In the genomic region with DNA sequence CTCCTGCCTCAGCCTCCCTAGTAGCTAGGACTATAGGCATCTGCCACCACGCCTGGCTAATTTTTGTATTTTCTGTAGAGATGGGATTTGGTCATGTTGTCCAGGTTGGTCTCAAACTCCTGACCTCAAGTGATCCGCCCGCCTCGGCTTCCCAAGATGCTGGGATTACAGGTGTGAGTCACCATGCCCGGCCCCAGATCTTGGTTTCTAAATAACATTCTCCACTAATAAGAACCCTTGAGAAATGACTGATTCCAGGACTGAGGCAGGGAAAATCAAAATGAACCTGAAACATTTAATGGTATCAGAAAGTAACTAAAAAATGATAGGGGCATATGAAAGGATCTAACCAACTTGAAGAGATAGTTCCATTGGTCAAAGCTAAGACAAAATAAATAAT, we compare ENCODE assay signal across 26 cellular contexts. TPM values are rescaled to one million over a fixed set of nuclear protein-coding genes. Genes with fewer than 3 reads are reported as not detected.
DNase-seq lines count a peak whose midpoint lies in the region; ATAC-seq and TF ChIP-seq lines count a peak whose summit lies in the region.
"Had no signal": no experiment of that assay in that cellular context is flagged by ENCODE, and none has a peak within 500 bp of the region (broad histone marks: within the 10 kb centered on the region; RNA-seq: fewer than 3 reads in every experiment).

No MANE protein-coding gene starts in this region.

- WGBS in endodermal cell (ENCODE audit: insufficient coverage in 1 of 2, insufficient read length in 1 of 2), 2 experiments: 97% methylated on average over 5 of the region's 5 CpGs; no CpG with 5 or more reads in 1 of the 2 experiments
- WGBS in trophoblast cell (ENCODE audit: extremely low coverage, insufficient coverage, insufficient read length): no CpG with 5 or more reads among the region's 5 CpGs

- H3K4me2 ChIP-seq in trophoblast cell (ENCODE audit: low read length): no peak overlapping the region
- H3K4me2 ChIP-seq: BLaER1 had no signal

- H3K27me3 ChIP-seq in endodermal cell (ENCODE audit: control insufficient read depth, insufficient read depth, low read length, poor library complexity, severe bottlenecking) (no peaks in the 10 kb centered on the region), trophoblast cell (ENCODE audit: insufficient read depth, low read length) (no peaks in the 10 kb centered on the region)
- H3K27me3 ChIP-seq: BLaER1, Peyer's patch had no signal

- no peak for ATAC-seq in T-cell (replicated peaks in 1 of 4)

- H3K9me3 ChIP-seq in endodermal cell (ENCODE audit: control insufficient read depth, low read length) (peaks cover 4% of the 10 kb centered on the region), trophoblast cell (ENCODE audit: insufficient read depth, low read depth, low read length) (no peaks in the 10 kb centered on the region)
- H3K9me3 ChIP-seq: Peyer's patch had no signal

- TF ChIP-seq CTCF in endodermal cell (conservative IDR thresholded peaks at IDR 0.05) (no peak), coronary artery (IDR thresholded peaks at IDR 0.05) (no peak)

- H3K23ac ChIP-seq in trophoblast cell (ENCODE audit: low read length): no peak overlapping the region

- H2BK120ac ChIP-seq in trophoblast cell (ENCODE audit: insufficient read depth, low read length, poor library complexity): no peak overlapping the region

- intact Hi-C loops in activated naive CD4-positive, alpha-beta T cell treated with anti-CD3 and anti-CD28 coated beads for 36 hours (cut with micrococcal nuclease): no loop called here

- H3K27ac ChIP-seq in endodermal cell (ENCODE audit: low read depth, low read length): no peak overlapping the region
- no peak overlapping the region for H3K27ac ChIP-seq in trophoblast cell (ENCODE audit: low read depth, low read length)
- H3K27ac ChIP-seq in coronary artery: no peak overlapping the region
- H3K27ac ChIP-seq: BLaER1, Peyer's patch had no signal

- no peak overlapping the region for H2BK5ac ChIP-seq in trophoblast cell (ENCODE audit: low read depth, low read length, poor library complexity)

- H3K27me3 Mint-ChIP-seq in activated naive CD4-positive, alpha-beta T cell treated with anti-CD3 and anti-CD28 coated beads for 36 hours (ENCODE audit: low read depth): no peaks in the 10 kb centered on the region
- H3K27me3 Mint-ChIP-seq in endodermal cell (ENCODE audit: insufficient read depth): no peaks in the 10 kb centered on the region
- no peaks in the 10 kb centered on the region for H3K27me3 Mint-ChIP-seq in T-cell
- H3K27me3 Mint-ChIP-seq: CD4-positive, CD25-positive, alpha-beta regulatory T cell had no signal

- H3K4me1 ChIP-seq in endodermal cell (ENCODE audit: control insufficient read depth, insufficient read depth, low read length): no peaks in the 10 kb centered on the region
- H3K4me1 ChIP-seq in trophoblast cell (ENCODE audit: control insufficient read depth in 1 of 2, insufficient read depth in 2 of 2, low read length in 2 of 2): no peaks in the 10 kb centered on the region
- H3K4me1 ChIP-seq: BLaER1, Peyer's patch had no signal

- no peak overlapping the region for H4K8ac ChIP-seq in trophoblast cell (ENCODE audit: low read depth, low read length)

- no peak overlapping the region for H4K91ac ChIP-seq in trophoblast cell (ENCODE audit: low read depth, low read length)

- CTCF ChIA-PET in activated naive CD4-positive, alpha-beta T cell treated with anti-CD3 and anti-CD28 coated beads for 36 hours (lab: Charles Lee): no interaction called here
- CTCF ChIA-PET in T-cell (lab: Charles Lee): no interaction called here

- no peak overlapping the region for H2AK5ac ChIP-seq in trophoblast cell (ENCODE audit: low read length)

- H3K79me1 ChIP-seq in trophoblast cell (ENCODE audit: low read length): no peaks in the 10 kb centered on the region

- H3K9ac ChIP-seq in endodermal cell (ENCODE audit: extremely low read depth, low read length, poor library complexity, severe bottlenecking) (no peak overlapping the region), trophoblast cell (ENCODE audit: low read length) (no peak overlapping the region)
- H3K9ac ChIP-seq: BLaER1 had no signal

- POLR2A ChIA-PET in T-cell (lab: Charles Lee): interaction anchor here in 1 of 2 donors (0.6 kb wide), 1 partner anchor 125 kb away, joined by 5 read pairs; no protein-coding TSS in a partner anchor

- peaks cover 1% of the 10 kb centered on the region for H3K4me1 Mint-ChIP-seq in activated naive CD4-positive, alpha-beta T cell treated with anti-CD3 and anti-CD28 coated beads for 36 hours (ENCODE audit: low read depth)
- peaks cover 10% of the 10 kb centered on the region for H3K4me1 Mint-ChIP-seq in endodermal cell
- H3K4me1 Mint-ChIP-seq in T-cell: peaks cover 2 to 5% (median 5%) of the 10 kb centered on the region in 3 donors

- no peak overlapping the region for H3K27ac Mint-ChIP-seq in activated naive CD4-positive, alpha-beta T cell treated with anti-CD3 and anti-CD28 coated beads for 36 hours
- peak overlapping the region; percentile 69 for H3K27ac Mint-ChIP-seq in endodermal cell
- no peak overlapping the region for H3K27ac Mint-ChIP-seq in T-cell

- H3K4ac ChIP-seq in trophoblast cell (ENCODE audit: low read depth, low read length): peak overlapping the region; percentile 46

- H3K79me2 ChIP-seq in trophoblast cell (ENCODE audit: control insufficient read depth, insufficient read depth, low read length, poor library complexity): peaks cover 12% of the 10 kb centered on the region

- no peak overlapping the region for H4K12ac ChIP-seq in trophoblast cell (ENCODE audit: low read depth, low read length)

- no peak overlapping the region for H3K4me3 Mint-ChIP-seq in activated naive CD4-positive, alpha-beta T cell treated with anti-CD3 and anti-CD28 coated beads for 36 hours
- no peak overlapping the region for H3K4me3 Mint-ChIP-seq in endodermal cell
- no peak overlapping the region for H3K4me3 Mint-ChIP-seq in T-cell
- H3K4me3 Mint-ChIP-seq: CD4-positive, CD25-positive, alpha-beta regulatory T cell had no signal

- H2AFZ ChIP-seq in trophoblast cell (ENCODE audit: insufficient read depth, low read length, poor library complexity): no peak overlapping the region

- peaks cover 76% of the 10 kb centered on the region for H3K36me3 ChIP-seq in endodermal cell (ENCODE audit: control insufficient read depth, insufficient read depth, low read length)
- H3K36me3 ChIP-seq in trophoblast cell (ENCODE audit: control insufficient read depth in 1 of 2, insufficient read depth in 2 of 2, low read length in 2 of 2): no peaks in the 10 kb centered on the region
- H3K36me3 ChIP-seq: Peyer's patch had no signal

- no peak overlapping the region for H3K18ac ChIP-seq in trophoblast cell (ENCODE audit: low read length)

- no peak overlapping the region for H2BK12ac ChIP-seq in trophoblast cell (ENCODE audit: low read length)

- no peaks in the 10 kb centered on the region for H3K36me3 Mint-ChIP-seq in activated naive CD4-positive, alpha-beta T cell treated with anti-CD3 and anti-CD28 coated beads for 36 hours (ENCODE audit: low read depth)
- H3K36me3 Mint-ChIP-seq in endodermal cell (ENCODE audit: low read depth): peaks cover 51% of the 10 kb centered on the region
- H3K36me3 Mint-ChIP-seq in T-cell: no peaks in the 10 kb centered on the region
- H3K36me3 Mint-ChIP-seq: CD4-positive, CD25-positive, alpha-beta regulatory T cell had no signal

- H3K14ac ChIP-seq in trophoblast cell (ENCODE audit: low read length): no peak overlapping the region

- H3K9me3 Mint-ChIP-seq in activated naive CD4-positive, alpha-beta T cell treated with anti-CD3 and anti-CD28 coated beads for 36 hours: no peaks in the 10 kb centered on the region
- H3K9me3 Mint-ChIP-seq in endodermal cell (no peaks in the 10 kb centered on the region), T-cell (no peaks in the 10 kb centered on the region)

- peak; percentile 6 for DNase-seq in activated naive CD4-positive, alpha-beta T cell treated with anti-CD3 and anti-CD28 coated beads for 36 hours
- no peak for DNase-seq in activated naive CD4-positive, alpha-beta T cell treated with anti-CD3 and anti-CD28 coated beads, Interleukin-2, amount 50 U/mL, for 16 hours
- peak; percentile 18 for DNase-seq in M059J (ENCODE audit: low read depth)
- DNase-seq in endodermal cell: no peak
- peak; percentile 32 to 52 for DNase-seq in trophoblast cell
- no peak for DNase-seq in Kasumi-1 (lab: John Stamatoyannopoulos, UW)
- no peak for DNase-seq in coronary artery (ENCODE audit: low spot score)
- DNase-seq in T-cell: no peak
- DNase-seq: CD4-positive, CD25-positive, alpha-beta regulatory T cell; COR-L47; DMS53; HCEC 1CT; IMR-90; KG1; NCI-H1092; NCI-H1417 treated with DMSO at 0.1 percent for 48 hours; NCI-H1694 treated with DMSO at 0.1 percent for 48 hours; NCI-H2081 treated with DMSO at 0.1 percent for 48 hours; NCI-H2171; NCI-H226; NCI-H510A; NCI-H69; OCI-M1; Peyer's patch; SHP77 treated with DMSO at 0.1 percent for 48 hours had no signal

- no peak overlapping the region for H3K4me3 ChIP-seq in endodermal cell (ENCODE audit: low read length)
- no peak overlapping the region for H3K4me3 ChIP-seq in trophoblast cell (ENCODE audit: low read depth, low read length)
- H3K4me3 ChIP-seq in coronary artery: no peak overlapping the region
- H3K4me3 ChIP-seq: BLaER1, Peyer's patch had no signal

RNA-seq across cellular contexts. Expression of a gene that starts 34.0 kb away (rescaled TPM):
- total RNA-seq in activated naive CD4-positive, alpha-beta T cell treated with anti-CD3 and anti-CD28 coated beads for 36 hours: 1 to 10 TPM; 4.2 to 5.5 TPM
- total RNA-seq in M059J (2014; rRNA removed; shearing (Covaris generic)): 14.6 and 16.7 TPM in 2 replicates
- 10 to 100 TPM; 42.2 to 56.3 TPM for total RNA-seq in endodermal cell
- 32.5 TPM for polyA plus RNA-seq in endodermal cell (2013, experiment 1 of 2)
- 36.1 TPM for polyA plus RNA-seq in endodermal cell (2013, experiment 2 of 2)
- 49.8 and 50.0 TPM in 2 replicates for polyA plus RNA-seq in trophoblast cell (2013)
- total RNA-seq in T-cell: 10 to 100 TPM; 15.1 to 20.9 (median 17.1) TPM

Comparison
In these comparisons a context has a peak if more than half of its experiments do, and no peak if none do; other contexts are left out.
1. DNase-seq: peak in activated naive CD4-positive, alpha-beta T cell treated with anti-CD3 and anti-CD28 coated beads for 36 hours (single experiment), M059J (single experiment) and trophoblast cell (2 of 2); none in activated naive CD4-positive, alpha-beta T cell treated with anti-CD3 and anti-CD28 coated beads, Interleukin-2, amount 50 U/mL, for 16 hours (single experiment), endodermal cell (single experiment), Kasumi-1 (0 of 2), coronary artery (single experiment) and T-cell (0 of 34).